ENCODE assay signal across 23 cellular contexts in genomic region chr2:200593905-200594304, GRCh38. TPM values are rescaled to one million over a fixed set of nuclear protein-coding genes. Genes with fewer than 3 reads are reported as not detected.
"Had no signal": no experiment of that assay in that cellular context is flagged by ENCODE, and none has a peak within 500 bp of the region (broad histone marks: within the 10 kb centered on the region; RNA-seq: fewer than 3 reads in every experiment).

No MANE protein-coding gene starts in this region.

- DNase-seq: activated CD4-positive, alpha-beta memory T cell treated with anti-CD3 and anti-CD28 coated beads for 36 hours; activated CD4-positive, alpha-beta T cell treated with anti-CD3 and anti-CD28 coated beads, Interleukin-2, amount 10 ng/mL, durations not matched to agents 7 days and 5 days; activated CD4-positive, CD25-positive, alpha-beta regulatory T cell; activated CD8-positive, alpha-beta memory T cell treated with anti-CD3 and anti-CD28 coated beads for 24 hours; activated gamma-delta T cell treated with Interleukin-2 at 50 U/mL for 16 hours; activated naive CD4-positive, alpha-beta T cell treated with anti-CD3 and anti-CD28 coated beads, Interleukin-2, amount 10 ng/mL, durations not matched to agents 7 days and 5 days; activated naive CD8-positive, alpha-beta T cell treated with anti-CD3 and anti-CD28 coated beads for 36 hours; activated T-cell treated with anti-CD3 and anti-CD28 coated beads, Interleukin-2, amount 50 U/mL, for 4 hours; anterior cingulate cortex; central memory CD4-positive, alpha-beta T cell; KG1; MV-4-11; NCI-H1092 treated with DMSO at 0.1 percent for 48 hours; NCI-H1417 treated with DMSO at 0.1 percent for 48 hours; NCI-H1694; NCI-H2029 treated with DMSO at 0.1 percent for 48 hours; NCI-H446; NCI-H524; PC-9; SHP77 treated with DMSO at 0.1 percent for 48 hours; T-helper 17 cell; T1000 had no signal

- H3K4me2 ChIP-seq: PC-9 had no signal

- H3K4me3 ChIP-seq: PC-9 had no signal

- H2AFZ ChIP-seq: PC-9 had no signal

- H3K27ac ChIP-seq: PC-9 had no signal

- ATAC-seq: activated T-cell treated with anti-CD3 and anti-CD28 coated beads, Interleukin-2, amount 50 U/mL, for 4 hours; T-helper 17 cell had no signal

RNA-seq across cellular contexts. Expression of gene AOX1, which starts 8.1 kb away (rescaled TPM):
- total RNA-seq: activated T-helper 2 cell treated with anti-CD3 and anti-CD28 coated beads, Interferon-gamma antibody, Interleukin-2, Interleukin-4, amounts not matched to agents 10 μg/mL and 5 μg/mL and 100 μg/mL, durations not matched to agents 14 hours and 24 hours and 36 hours; T-helper 17 cell had no signal
